In the genomic region with DNA sequence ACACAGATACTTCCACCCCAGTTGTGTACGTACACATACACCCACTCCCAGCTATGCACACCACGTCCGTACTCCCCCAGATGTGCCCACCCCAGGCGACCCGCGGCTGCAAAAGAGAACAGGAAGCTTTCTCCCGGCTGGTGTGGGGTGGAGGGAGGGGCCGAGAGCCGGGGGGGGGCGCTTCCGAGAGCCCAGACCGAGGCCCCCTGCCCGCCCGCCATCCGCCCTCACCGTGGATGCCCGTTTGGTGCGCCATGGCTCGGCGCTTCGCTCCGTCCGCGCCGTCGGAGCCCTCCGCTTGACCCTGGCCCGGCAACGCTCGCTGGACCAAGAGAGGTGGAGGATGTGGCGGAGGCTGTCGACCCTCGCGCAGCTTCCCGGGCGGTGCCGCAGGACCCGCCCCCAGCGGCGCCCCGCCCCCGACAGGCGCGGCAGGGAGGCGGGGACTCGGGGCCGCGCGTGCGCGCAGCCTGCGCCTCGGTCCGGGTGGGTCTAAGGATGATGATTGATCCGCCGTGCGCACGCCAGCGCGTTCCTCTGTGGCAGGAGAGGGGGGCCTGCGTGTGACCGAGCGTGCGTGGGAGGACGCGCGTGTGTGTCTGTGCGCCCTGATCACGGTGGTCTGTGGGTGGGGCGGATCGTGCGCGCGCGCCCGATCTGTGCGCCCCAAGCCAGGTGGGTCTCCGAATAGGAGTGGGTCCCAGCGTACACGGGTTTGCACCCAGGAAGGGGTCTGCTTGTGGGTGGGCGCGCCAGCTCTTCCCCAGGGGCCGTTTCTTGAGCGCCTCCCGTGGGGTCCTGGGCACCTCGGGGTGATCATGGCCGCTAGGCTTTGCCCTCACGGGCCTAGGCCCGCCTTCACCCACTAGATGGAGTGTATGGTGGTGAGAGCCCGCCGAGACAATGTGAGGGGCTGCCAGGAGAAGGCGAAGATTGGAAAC, we compare ENCODE assay signal across 2 cellular contexts.
A peak's percentile ranks its signal among the peaks of the same experiment; 100 is the strongest.
TF ChIP-seq lines count a peak whose summit lies in the region.

Gene TWF2 (minus strand): TSS at position 398 of the 941 bp plus-strand sequence. CDS start 142 bp downstream, at position 256.

TF ChIP-seq in HEK293, 187 proteins besides CTCF, POLR2A, EP300 and RAD21 (continued from another document):
- TF ChIP-seq ZNF623 (tag by site-specific recombination; IDR thresholded peaks at IDR 0.05) = no peak

TF ChIP-seq in K562, 482 proteins besides CTCF, POLR2A, EP300 and RAD21 (continued from another document and continues in another):
- TF ChIP-seq TFAP4 (CRISPR knock-in tag; IDR thresholded peaks at IDR 0.05; ENCODE audit: borderline replicate concordance) (peak; percentile 56; the same call in 1 of the 2 replicates), ZNF197 (CRISPR knock-in tag; IDR thresholded peaks at IDR 0.05; ENCODE audit: low read depth) (no peak), MAZ (CRISPR knock-in tag; conservative IDR thresholded peaks at IDR 0.05 in 1 of 2, IDR thresholded peaks at IDR 0.05 in 1 of 2) (0 out of 4 replicates have a peak, but pooled peaks have one; percentile 19 to 33), LCOR (CRISPR knock-in tag; IDR thresholded peaks at IDR 0.05) (no peak), NR2C1 (IDR thresholded peaks at IDR 0.05) (no peak), NR2C1 (tag; IDR thresholded peaks at IDR 0.05) (no peak), BACH1 (tag; IDR thresholded peaks at IDR 0.05) (no peak), TEAD1 (CRISPR knock-in tag; IDR thresholded peaks at IDR 0.05) (peak in 1 of 2 experiments; percentile 60; a peak in 1 of 4 replicates), HIVEP1 (CRISPR knock-in tag; IDR thresholded peaks at IDR 0.05) (no peak), PBX2 (CRISPR knock-in tag; IDR thresholded peaks at IDR 0.05; ENCODE audit: low read depth) (no peak), PBX2 (tag; conservative IDR thresholded peaks at IDR 0.05; ENCODE audit: low read depth) (no peak), TCFL5 (CRISPR knock-in tag; conservative IDR thresholded peaks at IDR 0.05) (no peak), POLR2AphosphoS5 (IDR thresholded peaks at IDR 0.05; ENCODE audit: control insufficient read depth, insufficient read depth, low read depth, low read length) (peak; percentile 44; the same call in 1 of the 2 replicates), EZH2 (IDR thresholded peaks at IDR 0.05; ENCODE audit: borderline replicate concordance, low read depth, low read length) (no peak), NFATC3 (IDR thresholded peaks at IDR 0.05) (no peak), CREB3 (tag; conservative IDR thresholded peaks at IDR 0.05; ENCODE audit: low read depth) (no peak), MCM3 (IDR thresholded peaks at IDR 0.05) (no peak), DACH1 (IDR thresholded peaks at IDR 0.05; ENCODE audit: partially characterized antibody) (no peak), PPARD (CRISPR knock-in tag; IDR thresholded peaks at IDR 0.05) (no peak), KLF6 (CRISPR knock-in tag; IDR thresholded peaks at IDR 0.05; ENCODE audit: borderline replicate concordance) (no peak), MYC (IDR thresholded peaks at IDR 0.05; ENCODE audit: low read depth, low read length) (no peak), MYC (CRISPR knock-in tag; IDR thresholded peaks at IDR 0.05; ENCODE audit: borderline replicate concordance, low read depth) (peak; percentile 55; the same call in 1 of the 2 replicates), HMBOX1 (IDR thresholded peaks at IDR 0.05) (no peak), NCOA6 (IDR thresholded peaks at IDR 0.05) (no peak), SETDB1 (IDR thresholded peaks at IDR 0.05; ENCODE audit: low read length) (no peak), ZSCAN32 (CRISPR knock-in tag; IDR thresholded peaks at IDR 0.05) (no peak), HNRNPUL1 (IDR thresholded peaks at IDR 0.05; ENCODE audit: low read length) (no peak), TAF7 (tag; IDR thresholded peaks at IDR 0.05) (no peak), HSF4 (CRISPR knock-in tag; IDR thresholded peaks at IDR 0.05; ENCODE audit: borderline replicate concordance) (no peak), VEZF1 (CRISPR knock-in tag; IDR thresholded peaks at IDR 0.05) (peak; percentile 84), BHLHE40 (IDR thresholded peaks at IDR 0.05; ENCODE audit: low read length) (no peak; the same call in 1 of the 2 replicates), MTA3 (IDR thresholded peaks at IDR 0.05; ENCODE audit: borderline replicate concordance) (peak; percentile 36; the same call in 1 of the 2 replicates), BDP1 (IDR thresholded peaks at IDR 0.05; ENCODE audit: insufficient read depth, insufficient read length) (no peak), PHF8 (IDR thresholded peaks at IDR 0.05; ENCODE audit: borderline replicate concordance, low read length) (peak; percentile 71; the same call in 1 of the 2 replicates), CXXC5 (CRISPR knock-in tag; IDR thresholded peaks at IDR 0.05) (peak; percentile 73), ZKSCAN3 (CRISPR knock-in tag; IDR thresholded peaks at IDR 0.05) (no peak), ZNF184 (CRISPR knock-in tag; IDR thresholded peaks at IDR 0.05) (no peak), ZNF282 (CRISPR knock-in tag; IDR thresholded peaks at IDR 0.05) (no peak), HDAC3 (IDR thresholded peaks at IDR 0.05; ENCODE audit: borderline replicate concordance, partially characterized antibody) (no peak), ZNF431 (CRISPR knock-in tag; IDR thresholded peaks at IDR 0.05) (no peak), GATAD2A (IDR thresholded peaks at IDR 0.05) (no peak), ZKSCAN1 (IDR thresholded peaks at IDR 0.05; ENCODE audit: low read depth, low read length) (no peak), ZNF778 (CRISPR knock-in tag; IDR thresholded peaks at IDR 0.05) (no peak), SMARCA4 (IDR thresholded peaks at IDR 0.05) (no peak)
- TF ChIP-seq, protein P1, sequence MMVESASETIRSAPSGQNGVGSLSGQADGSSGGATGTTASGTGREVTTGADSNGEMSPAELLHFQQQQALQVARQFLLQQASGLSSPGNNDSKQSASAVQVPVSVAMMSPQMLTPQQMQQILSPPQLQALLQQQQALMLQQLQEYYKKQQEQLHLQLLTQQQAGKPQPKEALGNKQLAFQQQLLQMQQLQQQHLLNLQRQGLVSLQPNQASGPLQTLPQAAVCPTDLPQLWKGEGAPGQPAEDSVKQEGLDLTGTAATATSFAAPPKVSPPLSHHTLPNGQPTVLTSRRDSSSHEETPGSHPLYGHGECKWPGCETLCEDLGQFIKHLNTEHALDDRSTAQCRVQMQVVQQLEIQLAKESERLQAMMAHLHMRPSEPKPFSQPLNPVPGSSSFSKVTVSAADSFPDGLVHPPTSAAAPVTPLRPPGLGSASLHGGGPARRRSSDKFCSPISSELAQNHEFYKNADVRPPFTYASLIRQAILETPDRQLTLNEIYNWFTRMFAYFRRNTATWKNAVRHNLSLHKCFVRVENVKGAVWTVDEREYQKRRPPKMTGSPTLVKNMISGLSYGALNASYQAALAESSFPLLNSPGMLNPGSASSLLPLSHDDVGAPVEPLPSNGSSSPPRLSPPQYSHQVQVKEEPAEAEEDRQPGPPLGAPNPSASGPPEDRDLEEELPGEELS (CRISPR knock-in tag; IDR thresholded peaks at IDR 0.05; ENCODE audit: borderline replicate concordance) = no peak
- TF ChIP-seq, protein P2, sequence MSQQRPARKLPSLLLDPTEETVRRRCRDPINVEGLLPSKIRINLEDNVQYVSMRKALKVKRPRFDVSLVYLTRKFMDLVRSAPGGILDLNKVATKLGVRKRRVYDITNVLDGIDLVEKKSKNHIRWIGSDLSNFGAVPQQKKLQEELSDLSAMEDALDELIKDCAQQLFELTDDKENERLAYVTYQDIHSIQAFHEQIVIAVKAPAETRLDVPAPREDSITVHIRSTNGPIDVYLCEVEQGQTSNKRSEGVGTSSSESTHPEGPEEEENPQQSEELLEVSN (IDR thresholded peaks at IDR 0.05; ENCODE audit: borderline replicate concordance in 1 of 2, extremely low read depth in 1 of 2, insufficient read depth in 1 of 2, insufficient read length in 1 of 2, low read depth in 1 of 2, low read length in 1 of 2, poor library complexity in 1 of 2, severe bottlenecking in 1 of 2) = no peak
- TF ChIP-seq, protein P3, sequence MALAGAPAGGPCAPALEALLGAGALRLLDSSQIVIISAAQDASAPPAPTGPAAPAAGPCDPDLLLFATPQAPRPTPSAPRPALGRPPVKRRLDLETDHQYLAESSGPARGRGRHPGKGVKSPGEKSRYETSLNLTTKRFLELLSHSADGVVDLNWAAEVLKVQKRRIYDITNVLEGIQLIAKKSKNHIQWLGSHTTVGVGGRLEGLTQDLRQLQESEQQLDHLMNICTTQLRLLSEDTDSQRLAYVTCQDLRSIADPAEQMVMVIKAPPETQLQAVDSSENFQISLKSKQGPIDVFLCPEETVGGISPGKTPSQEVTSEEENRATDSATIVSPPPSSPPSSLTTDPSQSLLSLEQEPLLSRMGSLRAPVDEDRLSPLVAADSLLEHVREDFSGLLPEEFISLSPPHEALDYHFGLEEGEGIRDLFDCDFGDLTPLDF (CRISPR knock-in tag; IDR thresholded peaks at IDR 0.05) = no peak
- TF ChIP-seq, protein P4, sequence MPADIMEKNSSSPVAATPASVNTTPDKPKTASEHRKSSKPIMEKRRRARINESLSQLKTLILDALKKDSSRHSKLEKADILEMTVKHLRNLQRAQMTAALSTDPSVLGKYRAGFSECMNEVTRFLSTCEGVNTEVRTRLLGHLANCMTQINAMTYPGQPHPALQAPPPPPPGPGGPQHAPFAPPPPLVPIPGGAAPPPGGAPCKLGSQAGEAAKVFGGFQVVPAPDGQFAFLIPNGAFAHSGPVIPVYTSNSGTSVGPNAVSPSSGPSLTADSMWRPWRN (IDR thresholded peaks at IDR 0.05; ENCODE audit: low read depth) = no peak
